In the genomic region with DNA sequence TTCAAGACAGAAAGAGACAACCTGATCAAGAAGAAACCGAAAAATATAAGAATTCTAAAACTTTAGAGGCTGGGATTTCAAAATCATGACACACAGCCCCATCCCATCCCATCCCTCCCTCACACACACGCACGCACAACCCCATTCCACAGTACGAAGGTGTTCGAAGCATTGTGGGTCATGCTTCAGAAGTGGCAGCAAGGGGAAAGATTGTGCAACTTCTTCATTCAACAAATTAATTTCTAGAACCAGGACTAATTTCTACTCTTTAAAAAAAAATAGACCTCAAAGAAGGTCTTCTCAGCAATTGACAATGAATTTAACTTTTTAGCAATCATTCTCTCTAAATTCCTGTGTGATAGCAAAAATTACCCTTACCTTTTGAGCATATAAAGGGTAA, we compare ENCODE assay signal across 2 cellular contexts.
TF ChIP-seq lines count a peak whose summit lies in the region.

No MANE protein-coding gene starts in this region.

TF ChIP-seq in SK-N-SH, 30 proteins besides CTCF, POLR2A, EP300 and RAD21 (continued from another document):
- TF ChIP-seq, protein P1, sequence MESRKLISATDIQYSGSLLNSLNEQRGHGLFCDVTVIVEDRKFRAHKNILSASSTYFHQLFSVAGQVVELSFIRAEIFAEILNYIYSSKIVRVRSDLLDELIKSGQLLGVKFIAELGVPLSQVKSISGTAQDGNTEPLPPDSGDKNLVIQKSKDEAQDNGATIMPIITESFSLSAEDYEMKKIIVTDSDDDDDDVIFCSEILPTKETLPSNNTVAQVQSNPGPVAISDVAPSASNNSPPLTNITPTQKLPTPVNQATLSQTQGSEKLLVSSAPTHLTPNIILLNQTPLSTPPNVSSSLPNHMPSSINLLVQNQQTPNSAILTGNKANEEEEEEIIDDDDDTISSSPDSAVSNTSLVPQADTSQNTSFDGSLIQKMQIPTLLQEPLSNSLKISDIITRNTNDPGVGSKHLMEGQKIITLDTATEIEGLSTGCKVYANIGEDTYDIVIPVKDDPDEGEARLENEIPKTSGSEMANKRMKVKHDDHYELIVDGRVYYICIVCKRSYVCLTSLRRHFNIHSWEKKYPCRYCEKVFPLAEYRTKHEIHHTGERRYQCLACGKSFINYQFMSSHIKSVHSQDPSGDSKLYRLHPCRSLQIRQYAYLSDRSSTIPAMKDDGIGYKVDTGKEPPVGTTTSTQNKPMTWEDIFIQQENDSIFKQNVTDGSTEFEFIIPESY (IDR thresholded peaks at IDR 0.05; ENCODE audit: borderline replicate concordance, low read depth) = no peak
- no peak for TF ChIP-seq TAF1 (IDR thresholded peaks at IDR 0.05; ENCODE audit: borderline replicate concordance, low read depth, low read length)
- no peak for TF ChIP-seq MXI1 (IDR thresholded peaks at IDR 0.05; ENCODE audit: low read depth, low read length)
- TF ChIP-seq FOXJ3 (CRISPR knock-in tag; IDR thresholded peaks at IDR 0.05) = no peak
- no peak for TF ChIP-seq FOSL2 (IDR thresholded peaks at IDR 0.05; ENCODE audit: borderline replicate concordance, low read depth)
- TF ChIP-seq EZH2phosphoT487 (IDR thresholded peaks at IDR 0.05; ENCODE audit: borderline replicate concordance, low read depth) = no peak

TF ChIP-seq in SK-N-SH treated with all-trans-retinoic acid at 6 μM for 48 hours, 23 proteins besides CTCF, POLR2A, EP300 and RAD21 (continued from another document):
- TF ChIP-seq ZNF565 (CRISPR knock-in tag; conservative IDR thresholded peaks at IDR 0.05; ENCODE audit: low read depth) = no peak
